Comparison of ENCODE assay signal across 11 cellular contexts in genomic region chr19:31548941-31549340, GRCh38.
DNase-seq lines count a peak whose midpoint lies in the region; ATAC-seq and TF ChIP-seq lines count a peak whose summit lies in the region.
"Had no signal": no experiment of that assay in that cellular context is flagged by ENCODE, and none has a peak within 500 bp of the region (broad histone marks: within the 10 kb centered on the region; RNA-seq: fewer than 3 reads in every experiment).

No MANE protein-coding gene starts in this region.

- in situ Hi-C loops in SK-MEL-5 (cut with HindIII; ENCODE audit: low pct_unique_long_range_greater_than_20kb, low sequenced_read_pairs) = no loop called here

- H3K27ac Mint-ChIP-seq in activated CD4-positive, alpha-beta T cell treated with anti-CD3 and anti-CD28 coated beads for 36 hours = no peak overlapping the region
- H3K27ac Mint-ChIP-seq: CD4-positive, CD25-positive, alpha-beta regulatory T cell had no signal

- TF ChIP-seq CTCF in heart right ventricle (IDR thresholded peaks at IDR 0.05) = peak; percentile 20 to 63 (median 51)

- H3K9me3 ChIP-seq in heart right ventricle = no peaks in the 10 kb centered on the region

- H3K27ac ChIP-seq in heart right ventricle = no peak overlapping the region
- H3K27ac ChIP-seq: SJCRH30 had no signal

- no peaks in the 10 kb centered on the region for H3K9me3 Mint-ChIP-seq in activated CD4-positive, alpha-beta T cell treated with anti-CD3 and anti-CD28 coated beads for 36 hours (ENCODE audit: low read depth)

- H3K4me1 Mint-ChIP-seq in activated CD4-positive, alpha-beta T cell treated with anti-CD3 and anti-CD28 coated beads for 36 hours = no peaks in the 10 kb centered on the region
- H3K4me1 Mint-ChIP-seq: CD4-positive, CD25-positive, alpha-beta regulatory T cell had no signal

- intact Hi-C loops in activated CD4-positive, alpha-beta T cell treated with anti-CD3 and anti-CD28 coated beads for 36 hours (cut with DNase I, micrococcal nuclease) = loop anchor here in 1 of 2 experiments (10.0 kb wide), 1 partner anchor 884 kb away; no protein-coding TSS in a partner anchor
- intact Hi-C loops in heart right ventricle (cut with DNase I) = loop anchor here in 4 of 10 donors (5.0 to 10.0 kb wide), 2 partner anchors 864 to 867 kb away; no protein-coding TSS in a partner anchor

- peak; percentile 15 for DNase-seq in activated CD4-positive, alpha-beta T cell treated with anti-CD3 and anti-CD28 coated beads for 36 hours
- DNase-seq in activated CD4-positive, alpha-beta T cell treated with anti-CD3 and anti-CD28 coated beads, Interleukin-2, amount 50 U/mL, for 1 hour = no peak
- DNase-seq in SK-MEL-5 (ENCODE audit: low read depth, low spot score) (peak; percentile 62), heart right ventricle (peak in 1 of 2 donors; percentile 37), superior temporal gyrus (ENCODE audit: extremely low spot score) (peak; percentile 20), NCI-H1417 (lab: John Stamatoyannopoulos, UW) (no peak)
- DNase-seq: activated T-cell treated with anti-CD3 and anti-CD28 coated beads for 4 hours; CD4-positive, CD25-positive, alpha-beta regulatory T cell had no signal

- POLR2A ChIA-PET in activated CD4-positive, alpha-beta T cell treated with anti-CD3 and anti-CD28 coated beads for 36 hours (lab: Charles Lee) = no interaction called here

- H3K4me3 Mint-ChIP-seq in activated CD4-positive, alpha-beta T cell treated with anti-CD3 and anti-CD28 coated beads for 36 hours = no peak overlapping the region
- H3K4me3 Mint-ChIP-seq: CD4-positive, CD25-positive, alpha-beta regulatory T cell had no signal

- H3K27me3 Mint-ChIP-seq in activated CD4-positive, alpha-beta T cell treated with anti-CD3 and anti-CD28 coated beads for 36 hours = peaks cover 7% of the 10 kb centered on the region
- H3K27me3 Mint-ChIP-seq: CD4-positive, CD25-positive, alpha-beta regulatory T cell had no signal

- H3K36me3 Mint-ChIP-seq in activated CD4-positive, alpha-beta T cell treated with anti-CD3 and anti-CD28 coated beads for 36 hours (ENCODE audit: low read depth) = no peaks in the 10 kb centered on the region
- H3K36me3 Mint-ChIP-seq: CD4-positive, CD25-positive, alpha-beta regulatory T cell had no signal

- no peaks in the 10 kb centered on the region for H3K36me3 ChIP-seq in heart right ventricle
- H3K36me3 ChIP-seq: SJCRH30 had no signal

- H3K4me3 ChIP-seq in heart right ventricle = no peak overlapping the region
- H3K4me3 ChIP-seq: SJCRH30 had no signal

- H3K27me3 ChIP-seq in heart right ventricle = peaks cover 0 to 19% (median 0%) of the 10 kb centered on the region in 7 donors
- H3K27me3 ChIP-seq: SJCRH30 had no signal

- CTCF ChIA-PET in activated CD4-positive, alpha-beta T cell treated with anti-CD3 and anti-CD28 coated beads for 36 hours (lab: Charles Lee) = interaction anchor here (0.7 kb wide), 1 partner anchor 82 kb away, joined by 5 read pairs; no protein-coding TSS in a partner anchor

- WGBS in heart right ventricle, 2 donors = 67 to 80% methylated on average over 4 of the region's 4 CpGs

- no peak for ATAC-seq in activated CD4-positive, alpha-beta T cell treated with anti-CD3 and anti-CD28 coated beads for 36 hours
- ATAC-seq in heart right ventricle (peak in 1 of 8 donors; percentile 52), HG02763 (IDR thresholded peaks at IDR 0.05; ENCODE audit: unreplicated experiment) (no peak), HG02588 (IDR thresholded peaks at IDR 0.05; ENCODE audit: unreplicated experiment) (no peak)

- H3K4me1 ChIP-seq in heart right ventricle = no peaks in the 10 kb centered on the region

Comparison
In these comparisons a context has a peak if more than half of its experiments do, and no peak if none do; other contexts are left out.
1. DNase-seq: peak in activated CD4-positive, alpha-beta T cell treated with anti-CD3 and anti-CD28 coated beads for 36 hours (single experiment), SK-MEL-5 (single experiment) and superior temporal gyrus (single experiment); none in activated CD4-positive, alpha-beta T cell treated with anti-CD3 and anti-CD28 coated beads, Interleukin-2, amount 50 U/mL, for 1 hour (single experiment) and NCI-H1417 (0 of 3).